ENCODE assay signal across 7 cellular contexts in the genomic region with DNA sequence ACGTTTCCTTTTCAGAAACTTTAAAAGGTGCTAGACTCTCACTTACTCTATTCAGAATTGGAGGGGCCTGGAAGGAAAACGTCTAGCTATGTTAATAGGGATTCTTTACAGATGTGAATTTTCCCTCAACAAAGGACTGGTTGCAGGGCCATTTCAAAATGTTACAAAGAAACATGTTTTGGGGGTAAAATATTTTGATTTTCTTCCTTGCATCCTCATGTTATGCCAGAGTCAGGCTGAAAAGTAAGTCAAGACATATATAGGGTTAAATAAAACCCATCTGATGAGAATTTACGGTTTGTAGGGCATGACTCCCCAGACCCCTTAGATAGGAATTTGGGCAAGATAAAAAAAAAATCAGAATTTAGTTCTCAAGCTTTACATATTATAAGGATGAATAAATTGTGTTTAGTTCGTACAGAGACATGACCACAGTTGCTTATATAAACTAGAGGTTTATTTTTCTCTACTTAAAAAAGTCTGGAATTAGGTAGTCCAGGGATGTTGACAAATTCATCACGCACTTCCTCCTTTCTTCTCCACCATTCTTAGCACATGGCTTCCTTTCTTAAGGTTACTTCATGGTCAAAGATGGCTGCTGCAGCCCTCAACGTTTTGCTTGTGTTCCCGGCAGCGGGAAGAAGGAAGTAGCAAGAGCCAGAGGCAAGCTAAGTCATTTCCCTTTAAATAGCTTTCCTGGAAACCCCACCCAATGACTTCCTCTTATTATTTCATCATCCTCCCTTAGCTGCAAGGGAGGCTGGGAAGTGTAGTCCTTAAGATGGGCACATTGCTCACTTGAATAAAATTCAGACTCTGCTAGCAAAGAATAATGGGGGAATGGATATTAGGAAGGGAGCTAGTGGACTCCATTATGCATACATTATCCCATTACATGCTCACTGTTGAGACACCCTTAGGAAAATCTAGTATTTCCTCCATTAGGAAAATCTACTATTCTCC. TPM values are rescaled to one million over a fixed set of nuclear protein-coding genes. Genes with fewer than 3 reads are reported as not detected.
A peak's percentile ranks its signal among the peaks of the same experiment; 100 is the strongest.
DNase-seq lines count a peak whose midpoint lies in the region; ATAC-seq and TF ChIP-seq lines count a peak whose summit lies in the region.
"Not testable (repeated sequence)": the region's sequence is repeated elsewhere in the genome, so short reads cannot be mapped to it uniquely, and the experiment has no call there.

No MANE protein-coding gene starts in this region.

- CTCF ChIA-PET in activated naive CD4-positive, alpha-beta T cell treated with anti-CD3 and anti-CD28 coated beads for 36 hours (lab: Charles Lee) = interaction anchor here (0.7 to 1.5 kb wide), 2 partner anchors 22 to 70 kb away, joined by 3 to 4 read pairs; no protein-coding TSS in a partner anchor

- not testable (repeated sequence) for H3K4me3 ChIP-seq in GM06990 (replicated peaks; ENCODE audit: low read depth, low read length)

- peaks cover 26% of the 10 kb centered on the region for H3K4me1 ChIP-seq in foreskin keratinocyte

- POLR2A ChIA-PET in naive thymus-derived CD8-positive, alpha-beta T cell (lab: Charles Lee) = interaction anchor here (1.1 to 4.5 kb wide), 2 partner anchors 13 to 24 kb away, joined by 3 to 46 read pairs; a partner anchor contains a TSS

- peak overlapping the region; percentile 97 for H3K27ac Mint-ChIP-seq in HFFc6
- peak overlapping the region; percentile 94 for H3K27ac Mint-ChIP-seq in activated naive CD4-positive, alpha-beta T cell treated with anti-CD3 and anti-CD28 coated beads for 36 hours
- H3K27ac Mint-ChIP-seq in naive thymus-derived CD8-positive, alpha-beta T cell = peak overlapping the region in 9 of 10 donors; percentile 60 to 87 (median 77)

- not testable (repeated sequence) for TF ChIP-seq CTCF in GM06990 (IDR thresholded peaks at IDR 0.05; ENCODE audit: insufficient read depth, low read length, poor library complexity, severe bottlenecking); HFFc6 (IDR thresholded peaks at IDR 0.05); foreskin keratinocyte (conservative IDR thresholded peaks at IDR 0.05)

- H3K27me3 ChIP-seq in GM06990 (replicated peaks; ENCODE audit: control insufficient read depth, insufficient read depth, low read length); foreskin keratinocyte: not testable (repeated sequence)

- not testable (repeated sequence) for H3K36me3 ChIP-seq in GM06990 (ENCODE audit: control insufficient read depth, insufficient read depth, low read length)

- peaks cover 40% of the 10 kb centered on the region for H3K4me1 Mint-ChIP-seq in HFFc6 (ENCODE audit: low read depth)
- peaks cover 35% of the 10 kb centered on the region for H3K4me1 Mint-ChIP-seq in activated naive CD4-positive, alpha-beta T cell treated with anti-CD3 and anti-CD28 coated beads for 36 hours (ENCODE audit: low read depth)
- peaks cover 2 to 26% (median 11%) of the 10 kb centered on the region in 4 donors for H3K4me1 Mint-ChIP-seq in naive thymus-derived CD8-positive, alpha-beta T cell

- not testable (repeated sequence) for H3K4me3 Mint-ChIP-seq in HFFc6; activated naive CD4-positive, alpha-beta T cell treated with anti-CD3 and anti-CD28 coated beads for 36 hours
- peak overlapping the region in 4 of 10 donors; percentile 36 to 60 (median 45) for H3K4me3 Mint-ChIP-seq in naive thymus-derived CD8-positive, alpha-beta T cell

- intact Hi-C loops in activated naive CD4-positive, alpha-beta T cell treated with anti-CD3 and anti-CD28 coated beads for 36 hours (cut with micrococcal nuclease) = loop anchor here (1.0 kb wide), 2 partner anchors 10 to 13 kb away; a partner anchor contains a TSS

- peak overlapping the region; percentile 11 for H3K27ac ChIP-seq in foreskin keratinocyte

- peak; percentile 77 for ATAC-seq in foreskin keratinocyte
- ATAC-seq in naive thymus-derived CD8-positive, alpha-beta T cell = peak; percentile 50 to 74

- peaks cover 12% of the 10 kb centered on the region for H3K36me3 Mint-ChIP-seq in HFFc6 (ENCODE audit: low read depth)
- H3K36me3 Mint-ChIP-seq in activated naive CD4-positive, alpha-beta T cell treated with anti-CD3 and anti-CD28 coated beads for 36 hours (ENCODE audit: low read depth) = peaks cover 12% of the 10 kb centered on the region
- not testable (repeated sequence) for H3K36me3 Mint-ChIP-seq in naive thymus-derived CD8-positive, alpha-beta T cell

- not testable (repeated sequence) for H3K9me3 Mint-ChIP-seq in HFFc6
- peaks cover 14% of the 10 kb centered on the region for H3K9me3 Mint-ChIP-seq in activated naive CD4-positive, alpha-beta T cell treated with anti-CD3 and anti-CD28 coated beads for 36 hours
- H3K9me3 Mint-ChIP-seq in naive thymus-derived CD8-positive, alpha-beta T cell = peaks cover 0 to 17% (median 7%) of the 10 kb centered on the region in 9 donors

- DNase-seq in GM06990 (ENCODE audit: extremely low read depth, insufficient read length) = peak; percentile 62
- peak; percentile 77 for DNase-seq in HFFc6
- peak; percentile 97 for DNase-seq in NAMALWA (ENCODE audit: low spot score)
- DNase-seq in SKM-1 (lab: John Stamatoyannopoulos, UW; ENCODE audit: unreplicated experiment) = peak; percentile 99
- peak; percentile 81 for DNase-seq in activated naive CD4-positive, alpha-beta T cell treated with anti-CD3 and anti-CD28 coated beads for 36 hours
- peak; percentile 83 to 93 for DNase-seq in foreskin keratinocyte
- peak in 4 of 10 donors; percentile 6 to 47 (median 28) for DNase-seq in naive thymus-derived CD8-positive, alpha-beta T cell

- not testable (repeated sequence) for H3K27me3 Mint-ChIP-seq in HFFc6 (ENCODE audit: insufficient read depth); activated naive CD4-positive, alpha-beta T cell treated with anti-CD3 and anti-CD28 coated beads for 36 hours (ENCODE audit: low read depth); naive thymus-derived CD8-positive, alpha-beta T cell

RNA-seq across cellular contexts. Expression of a gene that starts 12.7 kb away (rescaled TPM):
- 10 to 100 TPM; 65.0 to 77.4 (median 72.0) TPM for total RNA-seq in HFFc6 (2021; fragmentation: NEBNext Ultra II Directional; extraction: Animal tissue kit (Norgen Biotek cat#: 25700))
- 10 to 100 TPM; 41.2 to 42.6 TPM for total RNA-seq in activated naive CD4-positive, alpha-beta T cell treated with anti-CD3 and anti-CD28 coated beads for 36 hours
- total RNA-seq in foreskin keratinocyte = 61.3 and 68.2 TPM in 2 replicates
- 14.3 and 16.4 TPM in 2 replicates for polyA plus RNA-seq in foreskin keratinocyte
- 100 to 1,000 TPM in 1 of 2 experiments, 10 to 100 TPM in 1; 94.1 to 102 TPM for total RNA-seq in naive thymus-derived CD8-positive, alpha-beta T cell
- polyA plus RNA-seq in naive thymus-derived CD8-positive, alpha-beta T cell = 10 to 100 TPM in 2 of 3 donors, 1 to 10 TPM in 1; 9.9 to 16.5 (median 10.6) TPM
